In genomic region chr20:62662422-62662821, GRCh38 we compare ENCODE assay signal across 16 cellular contexts. TPM values are rescaled to one million over a fixed set of nuclear protein-coding genes. Genes with fewer than 3 reads are reported as not detected.
DNase-seq lines count a peak whose midpoint lies in the region; ATAC-seq and TF ChIP-seq lines count a peak whose summit lies in the region.
"Had no signal": no experiment of that assay in that cellular context is flagged by ENCODE, and none has a peak within 500 bp of the region (broad histone marks: within the 10 kb centered on the region; RNA-seq: fewer than 3 reads in every experiment).

No MANE protein-coding gene starts in this region.

- no peak for ATAC-seq in aorta (ENCODE audit: low FRiP score)

- no peak overlapping the region for H2BK12ac ChIP-seq in mesenchymal stem cell (ENCODE audit: low read length in 2 of 2)

- H3K36me3 ChIP-seq in mesenchymal stem cell (ENCODE audit: control insufficient read depth in 1 of 2, insufficient read depth in 2 of 2, low read depth in 1 of 2, low read length in 2 of 2) (peaks cover 0 to 81% of the 10 kb centered on the region in 2 experiments), aorta (ENCODE audit: control insufficient read depth in 1 of 2, insufficient read depth in 2 of 2, low read length in 1 of 2) (no peaks in the 10 kb centered on the region), BE2C (peaks cover 22% of the 10 kb centered on the region)
- H3K36me3 ChIP-seq: brain microvascular endothelial cell, pancreas had no signal

- H2AK5ac ChIP-seq in mesenchymal stem cell (ENCODE audit: low read length, severe bottlenecking): no peak overlapping the region

- no peak overlapping the region for H3K4ac ChIP-seq in mesenchymal stem cell (ENCODE audit: low read depth in 1 of 2, low read length in 2 of 2)

- CTCF ChIA-PET in AG04450 (lab: Charles Lee): interaction anchor here (1.3 kb wide), 1 partner anchor 129 kb away, joined by 3 read pairs; no protein-coding TSS in a partner anchor

- no peaks in the 10 kb centered on the region for H3K27me3 ChIP-seq in AG04450 (ENCODE audit: control insufficient read depth, insufficient read depth, low read length)
- peaks cover 0 to 5% of the 10 kb centered on the region in 2 experiments for H3K27me3 ChIP-seq in mesenchymal stem cell (ENCODE audit: control insufficient read depth in 1 of 2, insufficient read depth in 1 of 2, low read length in 2 of 2)
- no peaks in the 10 kb centered on the region for H3K27me3 ChIP-seq in aorta (ENCODE audit: control insufficient read depth in 1 of 2, insufficient read depth in 2 of 2, low read length in 1 of 2)
- H3K27me3 ChIP-seq in BE2C: no peaks in the 10 kb centered on the region
- H3K27me3 ChIP-seq: BLaER1, brain microvascular endothelial cell, pancreas had no signal

- 45% methylated on average over 4 of the region's 6 CpGs for WGBS in mesenchymal stem cell
- 55 to 61% methylated on average over 6 of the region's 6 CpGs for WGBS in aorta, 2 donors

- no peak overlapping the region for H3K18ac ChIP-seq in mesenchymal stem cell (ENCODE audit: low read depth in 1 of 2, low read length in 2 of 2)

- H3K14ac ChIP-seq in mesenchymal stem cell (ENCODE audit: low read length in 2 of 2): no peak overlapping the region

- POLR2A ChIA-PET in AG04450 (lab: Yijun Ruan, JAX): no interaction called here

- H3K79me1 ChIP-seq in mesenchymal stem cell (replicated peaks; ENCODE audit: low read length, poor library complexity, severe bottlenecking): peaks cover 7% of the 10 kb centered on the region

- H4K91ac ChIP-seq in mesenchymal stem cell (ENCODE audit: low read length): no peak overlapping the region

- no peak overlapping the region for H3K4me3 ChIP-seq in AG04450 (ENCODE audit: low read depth, low read length)
- H3K4me3 ChIP-seq in mesenchymal stem cell (ENCODE audit: insufficient read depth in 1 of 2, low read depth in 1 of 2, low read length in 2 of 2): no peak overlapping the region
- no peak overlapping the region for H3K4me3 ChIP-seq in aorta (ENCODE audit: low read length in 2 of 2)
- H3K4me3 ChIP-seq in BE2C (ENCODE audit: low read depth, low read length): no peak overlapping the region
- H3K4me3 ChIP-seq: BLaER1, pancreas had no signal

- intact Hi-C loops in aorta (cut with DNase I): loop anchor here in 1 of 2 donors (10.0 kb wide), 1 partner anchor 342 kb away; the partner anchor contains the start of gene BHLHE23

- peaks cover 18% of the 10 kb centered on the region for H3K4me1 ChIP-seq in mesenchymal stem cell (ENCODE audit: control insufficient read depth, insufficient read depth, low read depth, low read length)
- no peaks in the 10 kb centered on the region for H3K4me1 ChIP-seq in aorta (ENCODE audit: control insufficient read depth in 1 of 2, insufficient read depth in 2 of 2, low read length in 2 of 2)
- peaks cover 7% of the 10 kb centered on the region for H3K4me1 ChIP-seq in BE2C
- H3K4me1 ChIP-seq: pancreas had no signal

- H3K9me3 ChIP-seq in AG04450 (ENCODE audit: control insufficient read depth, insufficient read depth, low read length): no peaks in the 10 kb centered on the region; the same call in 1 of the 2 replicates
- H3K9me3 ChIP-seq in mesenchymal stem cell (ENCODE audit: control insufficient read depth, low read length): no peaks in the 10 kb centered on the region
- H3K9me3 ChIP-seq in aorta (ENCODE audit: control insufficient read depth, low read length): no peaks in the 10 kb centered on the region
- no peaks in the 10 kb centered on the region for H3K9me3 ChIP-seq in BE2C
- H3K9me3 ChIP-seq: BLaER1, pancreas had no signal

- peak overlapping the region; percentile 45 for H3K9ac ChIP-seq in mesenchymal stem cell (ENCODE audit: low read length)
- H3K9ac ChIP-seq: BLaER1 had no signal

- TF ChIP-seq CTCF in AG04450 (IDR thresholded peaks at IDR 0.05; ENCODE audit: low read depth, low read length) (no peak), BE2C (IDR thresholded peaks at IDR 0.05; ENCODE audit: low read depth, low read length) (no peak)

- H4K8ac ChIP-seq in mesenchymal stem cell (ENCODE audit: low read length): no peak overlapping the region

- no peak overlapping the region for H2BK5ac ChIP-seq in mesenchymal stem cell (ENCODE audit: low read depth, low read length, poor library complexity, severe bottlenecking)

- DNase-seq in AG04450 (ENCODE audit: low read depth, low spot score): peak; percentile 32
- peak; percentile 75 for DNase-seq in HPDE6-E6E7 (ENCODE audit: extremely low spot score)
- DNase-seq in dedifferentiated amniotic fluid mesenchymal stem cell (ENCODE audit: extremely low spot score): peak; percentile 43
- DNase-seq in mesenchymal stem cell: peak; percentile 40
- no peak for DNase-seq in DMS53 treated with DMSO at 0.1 percent for 48 hours (lab: John Stamatoyannopoulos, UW; ENCODE audit: unreplicated experiment)
- no peak for DNase-seq in SIG-M5 (lab: John Stamatoyannopoulos, UW)
- no peak for DNase-seq in aorta
- no peak for DNase-seq in BE2C
- DNase-seq: activated CD4-positive, alpha-beta memory T cell treated with anti-CD3 and anti-CD28 coated beads for 36 hours; brain microvascular endothelial cell; DMS79; stimulated activated CD4-positive, alpha-beta T cell treated with anti-CD3 and anti-CD28 coated beads, Interleukin-15, amount 100 ng/mL, for 24 hours had no signal

- H3K27ac ChIP-seq in AG04450 (ENCODE audit: low read depth, low read length) (no peak overlapping the region), mesenchymal stem cell (ENCODE audit: low read length, poor library complexity, severe bottlenecking) (no peak overlapping the region), aorta (ENCODE audit: low read depth in 1 of 2, low read length in 2 of 2) (no peak overlapping the region)
- H3K27ac ChIP-seq: brain microvascular endothelial cell, HL-60, pancreas had no signal

- H3K4me2 ChIP-seq in mesenchymal stem cell (ENCODE audit: low read length, poor library complexity, severe bottlenecking): no peak overlapping the region

- no peak overlapping the region for H3K23ac ChIP-seq in mesenchymal stem cell (ENCODE audit: low read length in 2 of 2)

- H2AFZ ChIP-seq in mesenchymal stem cell (ENCODE audit: low read depth, low read length): no peak overlapping the region

- H2BK15ac ChIP-seq in mesenchymal stem cell (ENCODE audit: low read depth, poor library complexity, severe bottlenecking): no peak overlapping the region

- no peak overlapping the region for H2BK120ac ChIP-seq in mesenchymal stem cell (ENCODE audit: low read depth, low read length)

RNA-seq across cellular contexts. Expression of gene SLCO4A1, which starts 20.1 kb away (rescaled TPM):
- polyA plus RNA-seq in AG04450 (2011; rRNA removed) (0.09 and 0.14 TPM in 2 replicates), aorta (1 to 10 TPM; 1.0 to 4.1 TPM)
- not detected in 2 replicates for polyA minus RNA-seq in AG04450 (2011; rRNA and poly(A)+ RNA removed)
- not detected for polyA plus RNA-seq in mesenchymal stem cell (2013, experiment 1 of 2)
- polyA plus RNA-seq in mesenchymal stem cell (2013, experiment 2 of 2): not detected
- 10 to 100 TPM; 13.9 to 14.6 TPM for total RNA-seq in aorta
- polyA plus RNA-seq in BE2C (2012; ENCODE audit: insufficient read depth, insufficient read length, low read depth): 15.3 TPM

RNA-seq across cellular contexts. Expression of gene NTSR1, which starts 46.2 kb away (rescaled TPM):
- polyA plus RNA-seq in AG04450 (2011; rRNA removed) (0.09 and 0.12 TPM in 2 replicates), aorta (not detected)
- 0.09 and 0.13 TPM in 2 replicates for polyA minus RNA-seq in AG04450 (2011; rRNA and poly(A)+ RNA removed)
- polyA plus RNA-seq in mesenchymal stem cell (2013, experiment 1 of 2): 0.01 TPM
- 0.07 TPM for polyA plus RNA-seq in mesenchymal stem cell (2013, experiment 2 of 2)
- total RNA-seq in aorta: not detected
- 0.22 TPM for polyA plus RNA-seq in BE2C (2012; ENCODE audit: insufficient read depth, insufficient read length, low read depth)
- total RNA-seq: activated CD4-positive, alpha-beta memory T cell treated with anti-CD3 and anti-CD28 coated beads for 36 hours; ureter had no signal

Comparison
In these comparisons a context has a peak if more than half of its experiments do, and no peak if none do; other contexts are left out.
1. DNase-seq: peak in AG04450 (single experiment), HPDE6-E6E7 (single experiment), dedifferentiated amniotic fluid mesenchymal stem cell (single experiment) and mesenchymal stem cell (single experiment); none in DMS53 treated with DMSO at 0.1 percent for 48 hours (single experiment), SIG-M5 (single experiment), aorta (0 of 2) and BE2C (single experiment).